In genomic region chr4:68359508-68359907, GRCh38 we compare ENCODE assay signal across 8 cellular contexts.
DNase-seq lines count a peak whose midpoint lies in the region; ATAC-seq lines count a peak whose summit lies in the region.

No MANE protein-coding gene starts in this region.

- no peak overlapping the region for H3K9ac ChIP-seq in adipocyte (ENCODE audit: low read length)

- H3K4me1 ChIP-seq in adipocyte (ENCODE audit: control insufficient read depth, insufficient read depth, low read length): peaks cover 3% of the 10 kb centered on the region

- H3K9me3 ChIP-seq in adipocyte (ENCODE audit: control insufficient read depth, low read length): peaks cover 3% of the 10 kb centered on the region

- peak; percentile 76 for ATAC-seq in GM18508 (IDR thresholded peaks at IDR 0.05; ENCODE audit: insufficient read depth, unreplicated experiment)
- peak; percentile 88 for ATAC-seq in GM21390 (IDR thresholded peaks at IDR 0.05; ENCODE audit: unreplicated experiment)
- ATAC-seq in HG03139 (IDR thresholded peaks at IDR 0.05; ENCODE audit: unreplicated experiment): peak; percentile 73

- no peaks in the 10 kb centered on the region for H3K36me3 ChIP-seq in adipocyte (ENCODE audit: control insufficient read depth, insufficient read depth, low read length, severe bottlenecking)

- H3K27me3 ChIP-seq in adipocyte (replicated peaks; ENCODE audit: control insufficient read depth, insufficient read depth, low read length): no peaks in the 10 kb centered on the region

- no peak overlapping the region for H3K4me3 ChIP-seq in adipocyte (ENCODE audit: low read length)

- DNase-seq in adipocyte (ENCODE audit: low read depth): peak; percentile 11
- DNase-seq in HUDEP-2 (lab: John Stamatoyannopoulos, UW; ENCODE audit: unreplicated experiment in 76 of 76): no peak
- DNase-seq in pons (ENCODE audit: low spot score): no peak
- no peak for DNase-seq in NAMALWA (ENCODE audit: low spot score)
- DNase-seq in stimulated activated CD4-positive, alpha-beta T cell treated with anti-CD3 and anti-CD28 coated beads, Interleukin-4, amount 100 ng/mL, for 24 hours: no peak
